1 cellular context compared by ENCODE assay signal in genomic region chr20:51731771-51732453, GRCh38.
TF ChIP-seq lines count a peak whose summit lies in the region.

No MANE protein-coding gene starts in this region.

TF ChIP-seq in GM23338, 12 proteins besides CTCF, POLR2A, EP300 and RAD21 (continued from another document):
- TF ChIP-seq, protein P1, sequence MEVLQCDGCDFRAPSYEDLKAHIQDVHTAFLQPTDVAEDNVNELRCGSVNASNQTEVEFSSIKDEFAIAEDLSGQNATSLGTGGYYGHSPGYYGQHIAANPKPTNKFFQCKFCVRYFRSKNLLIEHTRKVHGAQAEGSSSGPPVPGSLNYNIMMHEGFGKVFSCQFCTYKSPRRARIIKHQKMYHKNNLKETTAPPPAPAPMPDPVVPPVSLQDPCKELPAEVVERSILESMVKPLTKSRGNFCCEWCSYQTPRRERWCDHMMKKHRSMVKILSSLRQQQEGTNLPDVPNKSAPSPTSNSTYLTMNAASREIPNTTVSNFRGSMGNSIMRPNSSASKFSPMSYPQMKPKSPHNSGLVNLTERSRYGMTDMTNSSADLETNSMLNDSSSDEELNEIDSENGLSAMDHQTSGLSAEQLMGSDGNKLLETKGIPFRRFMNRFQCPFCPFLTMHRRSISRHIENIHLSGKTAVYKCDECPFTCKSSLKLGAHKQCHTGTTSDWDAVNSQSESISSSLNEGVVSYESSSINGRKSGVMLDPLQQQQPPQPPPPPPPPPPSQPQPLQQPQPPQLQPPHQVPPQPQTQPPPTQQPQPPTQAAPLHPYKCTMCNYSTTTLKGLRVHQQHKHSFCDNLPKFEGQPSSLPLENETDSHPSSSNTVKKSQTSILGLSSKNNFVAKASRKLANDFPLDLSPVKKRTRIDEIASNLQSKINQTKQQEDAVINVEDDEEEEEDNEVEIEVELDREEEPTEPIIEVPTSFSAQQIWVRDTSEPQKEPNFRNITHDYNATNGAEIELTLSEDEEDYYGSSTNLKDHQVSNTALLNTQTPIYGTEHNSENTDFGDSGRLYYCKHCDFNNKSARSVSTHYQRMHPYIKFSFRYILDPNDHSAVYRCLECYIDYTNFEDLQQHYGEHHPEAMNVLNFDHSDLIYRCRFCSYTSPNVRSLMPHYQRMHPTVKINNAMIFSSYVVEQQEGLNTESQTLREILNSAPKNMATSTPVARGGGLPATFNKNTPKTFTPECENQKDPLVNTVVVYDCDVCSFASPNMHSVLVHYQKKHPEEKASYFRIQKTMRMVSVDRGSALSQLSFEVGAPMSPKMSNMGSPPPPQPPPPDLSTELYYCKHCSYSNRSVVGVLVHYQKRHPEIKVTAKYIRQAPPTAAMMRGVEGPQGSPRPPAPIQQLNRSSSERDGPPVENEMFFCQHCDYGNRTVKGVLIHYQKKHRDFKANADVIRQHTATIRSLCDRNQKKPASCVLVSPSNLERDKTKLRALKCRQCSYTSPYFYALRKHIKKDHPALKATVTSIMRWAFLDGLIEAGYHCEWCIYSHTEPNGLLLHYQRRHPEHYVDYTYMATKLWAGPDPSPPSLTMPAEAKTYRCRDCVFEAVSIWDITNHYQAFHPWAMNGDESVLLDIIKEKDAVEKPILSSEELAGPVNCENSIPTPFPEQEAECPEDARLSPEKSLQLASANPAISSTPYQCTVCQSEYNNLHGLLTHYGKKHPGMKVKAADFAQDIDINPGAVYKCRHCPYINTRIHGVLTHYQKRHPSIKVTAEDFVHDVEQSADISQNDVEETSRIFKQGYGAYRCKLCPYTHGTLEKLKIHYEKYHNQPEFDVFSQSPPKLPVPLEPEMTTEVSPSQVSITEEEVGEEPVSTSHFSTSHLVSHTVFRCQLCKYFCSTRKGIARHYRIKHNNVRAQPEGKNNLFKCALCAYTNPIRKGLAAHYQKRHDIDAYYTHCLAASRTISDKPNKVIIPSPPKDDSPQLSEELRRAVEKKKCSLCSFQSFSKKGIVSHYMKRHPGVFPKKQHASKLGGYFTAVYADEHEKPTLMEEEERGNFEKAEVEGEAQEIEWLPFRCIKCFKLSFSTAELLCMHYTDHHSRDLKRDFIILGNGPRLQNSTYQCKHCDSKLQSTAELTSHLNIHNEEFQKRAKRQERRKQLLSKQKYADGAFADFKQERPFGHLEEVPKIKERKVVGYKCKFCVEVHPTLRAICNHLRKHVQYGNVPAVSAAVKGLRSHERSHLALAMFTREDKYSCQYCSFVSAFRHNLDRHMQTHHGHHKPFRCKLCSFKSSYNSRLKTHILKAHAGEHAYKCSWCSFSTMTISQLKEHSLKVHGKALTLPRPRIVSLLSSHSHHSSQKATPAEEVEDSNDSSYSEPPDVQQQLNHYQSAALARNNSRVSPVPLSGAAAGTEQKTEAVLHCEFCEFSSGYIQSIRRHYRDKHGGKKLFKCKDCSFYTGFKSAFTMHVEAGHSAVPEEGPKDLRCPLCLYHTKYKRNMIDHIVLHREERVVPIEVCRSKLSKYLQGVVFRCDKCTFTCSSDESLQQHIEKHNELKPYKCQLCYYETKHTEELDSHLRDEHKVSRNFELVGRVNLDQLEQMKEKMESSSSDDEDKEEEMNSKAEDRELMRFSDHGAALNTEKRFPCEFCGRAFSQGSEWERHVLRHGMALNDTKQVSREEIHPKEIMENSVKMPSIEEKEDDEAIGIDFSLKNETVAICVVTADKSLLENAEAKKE (CRISPR knock-in tag; IDR thresholded peaks at IDR 0.05) = no peak
- TF ChIP-seq, protein P2, sequence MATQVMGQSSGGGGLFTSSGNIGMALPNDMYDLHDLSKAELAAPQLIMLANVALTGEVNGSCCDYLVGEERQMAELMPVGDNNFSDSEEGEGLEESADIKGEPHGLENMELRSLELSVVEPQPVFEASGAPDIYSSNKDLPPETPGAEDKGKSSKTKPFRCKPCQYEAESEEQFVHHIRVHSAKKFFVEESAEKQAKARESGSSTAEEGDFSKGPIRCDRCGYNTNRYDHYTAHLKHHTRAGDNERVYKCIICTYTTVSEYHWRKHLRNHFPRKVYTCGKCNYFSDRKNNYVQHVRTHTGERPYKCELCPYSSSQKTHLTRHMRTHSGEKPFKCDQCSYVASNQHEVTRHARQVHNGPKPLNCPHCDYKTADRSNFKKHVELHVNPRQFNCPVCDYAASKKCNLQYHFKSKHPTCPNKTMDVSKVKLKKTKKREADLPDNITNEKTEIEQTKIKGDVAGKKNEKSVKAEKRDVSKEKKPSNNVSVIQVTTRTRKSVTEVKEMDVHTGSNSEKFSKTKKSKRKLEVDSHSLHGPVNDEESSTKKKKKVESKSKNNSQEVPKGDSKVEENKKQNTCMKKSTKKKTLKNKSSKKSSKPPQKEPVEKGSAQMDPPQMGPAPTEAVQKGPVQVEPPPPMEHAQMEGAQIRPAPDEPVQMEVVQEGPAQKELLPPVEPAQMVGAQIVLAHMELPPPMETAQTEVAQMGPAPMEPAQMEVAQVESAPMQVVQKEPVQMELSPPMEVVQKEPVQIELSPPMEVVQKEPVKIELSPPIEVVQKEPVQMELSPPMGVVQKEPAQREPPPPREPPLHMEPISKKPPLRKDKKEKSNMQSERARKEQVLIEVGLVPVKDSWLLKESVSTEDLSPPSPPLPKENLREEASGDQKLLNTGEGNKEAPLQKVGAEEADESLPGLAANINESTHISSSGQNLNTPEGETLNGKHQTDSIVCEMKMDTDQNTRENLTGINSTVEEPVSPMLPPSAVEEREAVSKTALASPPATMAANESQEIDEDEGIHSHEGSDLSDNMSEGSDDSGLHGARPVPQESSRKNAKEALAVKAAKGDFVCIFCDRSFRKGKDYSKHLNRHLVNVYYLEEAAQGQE (IDR thresholded peaks at IDR 0.05; ENCODE audit: unreplicated experiment) = no peak
- TF ChIP-seq JUNB (IDR thresholded peaks at IDR 0.05; ENCODE audit: unreplicated experiment) (no peak), ETS1 (IDR thresholded peaks at IDR 0.05) (no peak), CREB1 (CRISPR knock-in tag; IDR thresholded peaks at IDR 0.05; ENCODE audit: low read depth) (no peak), ZNF114 (CRISPR knock-in tag; IDR thresholded peaks at IDR 0.05) (no peak), EZH2 (IDR thresholded peaks at IDR 0.05; ENCODE audit: low read depth, unreplicated experiment) (no peak), EZH2phosphoT487 (IDR thresholded peaks at IDR 0.05; ENCODE audit: unreplicated experiment) (no peak), ZNF331 (CRISPR knock-in tag; IDR thresholded peaks at IDR 0.05; ENCODE audit: low read depth) (no peak)
